Comparison of ENCODE assay signal across 11 cellular contexts in genomic region chr2:233209978-233210680, GRCh38. TPM values are rescaled to one million over a fixed set of nuclear protein-coding genes. Genes with fewer than 3 reads are reported as not detected.
DNase-seq lines count a peak whose midpoint lies in the region; ATAC-seq, FAIRE-seq and TF ChIP-seq lines count a peak whose summit lies in the region.
"Had no signal": no experiment of that assay in that cellular context is flagged by ENCODE, and none has a peak within 500 bp of the region (broad histone marks: within the 10 kb centered on the region; RNA-seq: fewer than 3 reads in every experiment).

No MANE protein-coding gene starts in this region.

- H3K4me1 ChIP-seq in GM23248 (ENCODE audit: insufficient read depth): 0 out of 2 replicates have a peak, but pooled peaks cover 3% of the 10 kb centered on the region
- peaks cover 6 to 18% (median 16%) of the 10 kb centered on the region in 4 experiments for H3K4me1 ChIP-seq in H1 (replicated peaks in 1 of 4; ENCODE audit: control insufficient read depth in 3 of 4, insufficient read depth in 4 of 4, low read length in 3 of 4)

- H3K18ac ChIP-seq in H1 (ENCODE audit: extremely low read depth, low read length): peak overlapping the region; percentile 52; the same call in 1 of the 2 replicates

- H3K14ac ChIP-seq in H1 (ENCODE audit: insufficient read length): no peak overlapping the region

- no peak for TF ChIP-seq POLR2A in H1 (IDR thresholded peaks at IDR 0.05; ENCODE audit: control extremely low read depth in 1 of 2, low read depth in 2 of 2, low read length in 2 of 2)

- no peaks in the 10 kb centered on the region for H3K23me2 ChIP-seq in H1 (ENCODE audit: low read depth, low read length)

- no peak for FAIRE-seq in H1 (lab: Jason Lieb, UNC)

- H3F3A ChIP-seq in GM23248 (ENCODE audit: insufficient read depth): no peaks in the 10 kb centered on the region

- H3K9ac ChIP-seq in GM23248 (no peak overlapping the region), H1 (replicated peaks in 1 of 4; ENCODE audit: extremely low read depth in 1 of 4, low read depth in 3 of 4, low read length in 3 of 4) (no peak overlapping the region)

- peaks cover 35% of the 10 kb centered on the region for H3K27me3 ChIP-seq in GM23248 (replicated peaks; ENCODE audit: insufficient read depth)
- no peaks in the 10 kb centered on the region for H3K27me3 ChIP-seq in H1 (replicated peaks in 1 of 4; ENCODE audit: control insufficient read depth in 3 of 4, extremely low read depth in 1 of 4, insufficient read depth in 3 of 4, low read length in 3 of 4)
- H3K27me3 ChIP-seq: ovary, upper lobe of left lung had no signal

- H2BK5ac ChIP-seq in H1 (ENCODE audit: low read depth, low read length): peak overlapping the region; percentile 55; the same call in 1 of the 2 replicates

- no peaks in the 10 kb centered on the region for H3K9me2 ChIP-seq in GM23248 (ENCODE audit: insufficient read depth)

- no peak for TF ChIP-seq RAD21 in H1 (IDR thresholded peaks at IDR 0.05 in 1 of 2, conservative IDR thresholded peaks at IDR 0.05 in 1 of 2; ENCODE audit: low read depth in 2 of 2, low read length in 2 of 2)

- H2BK15ac ChIP-seq in H1 (ENCODE audit: low read length): no peak overlapping the region

- H3K79me1 ChIP-seq in H1 (ENCODE audit: low read depth, low read length): no peaks in the 10 kb centered on the region

- ATAC-seq in GM18858 (IDR thresholded peaks at IDR 0.05; ENCODE audit: unreplicated experiment): no peak
- ATAC-seq in HG03432 (IDR thresholded peaks at IDR 0.05; ENCODE audit: unreplicated experiment): no peak

- no peak overlapping the region for H4K5ac ChIP-seq in H1 (ENCODE audit: insufficient read length, low read depth, low read length)

- no peak overlapping the region for H3K4me3 ChIP-seq in GM23248
- H3K4me3 ChIP-seq in H1 (ENCODE audit: extremely low read depth in 1 of 4, insufficient read depth in 2 of 4, low read depth in 3 of 4, low read length in 4 of 4): no peak overlapping the region
- H3K4me3 ChIP-seq: ovary had no signal

- intact Hi-C loops in posterior vena cava (cut with DNase I): no loop called here

- no peak overlapping the region for H3K4me2 ChIP-seq in GM23248 (ENCODE audit: unreplicated experiment)
- H3K4me2 ChIP-seq in H1 (ENCODE audit: insufficient read depth in 1 of 2, low read depth in 2 of 2, low read length in 2 of 2): peak overlapping the region; percentile 28 to 52; a peak in 2 of 4 replicates

- peak overlapping the region; percentile 85 for H2AK5ac ChIP-seq in H1 (ENCODE audit: low read depth, low read length)

- CTCF ChIA-PET in RWPE1 (lab: Yijun Ruan, JAX) (interaction anchor here (0.5 to 1.0 kb wide), 3 partner anchors 17 to 136 kb away, joined by 3 to 4 read pairs (median 4); partner anchors contain the start of gene ATG16L1), H1 (lab: Charles Lee; ENCODE audit: partially characterized antibody) (interaction anchor here (1.1 to 2.1 kb wide), 11 partner anchors 8 to 327 kb away, joined by 3 to 13 read pairs (median 4); no protein-coding TSS in a partner anchor)

- in situ Hi-C loops in GM23248 (cut with MboI): no loop called here

- H2BK120ac ChIP-seq in H1 (replicated peaks; ENCODE audit: low read depth, low read length): no peak overlapping the region

- TF ChIP-seq CTCF in RWPE1 (conservative IDR thresholded peaks at IDR 0.05; ENCODE audit: low read depth) (no peak), H1 (IDR thresholded peaks at IDR 0.05; ENCODE audit: control extremely low read depth in 1 of 3, insufficient read depth in 1 of 3, low read depth in 1 of 3, low read length in 3 of 3) (no peak)

- peak overlapping the region; percentile 59 for H4K91ac ChIP-seq in H1 (replicated peaks; ENCODE audit: insufficient read length, low read length)

- H3K36me3 ChIP-seq in GM23248 (ENCODE audit: low read depth): no peaks in the 10 kb centered on the region
- H3K36me3 ChIP-seq in H1 (ENCODE audit: control insufficient read depth in 2 of 4, insufficient read depth in 4 of 4, low read length in 3 of 4): no peaks in the 10 kb centered on the region
- H3K36me3 ChIP-seq: ovary had no signal

- no peak for TF ChIP-seq EP300 in H1 (IDR thresholded peaks at IDR 0.05; ENCODE audit: borderline replicate concordance in 1 of 2, low read depth in 2 of 2, low read length in 2 of 2)

- DNase-seq in GM23248 (peak; percentile 12), RWPE1 (ENCODE audit: low spot score) (no peak), H1 (ENCODE audit: low read depth in 1 of 2, low spot score in 2 of 2) (no peak), posterior vena cava (ENCODE audit: low spot score) (peak; percentile 73), ecto neural progenitor cell (ENCODE audit: low spot score) (no peak)
- DNase-seq: activated effector memory CD4-positive, alpha-beta T cell treated with anti-CD3 and anti-CD28 coated beads, Interleukin-2, amount 50 U/mL, for 16 hours; ovary; upper lobe of left lung had no signal

- H3K79me2 ChIP-seq in GM23248 (ENCODE audit: insufficient read depth): no peaks in the 10 kb centered on the region
- no peaks in the 10 kb centered on the region for H3K79me2 ChIP-seq in H1 (ENCODE audit: control insufficient read depth in 1 of 2, insufficient read depth in 2 of 2, low read length in 2 of 2)

- POLR2A ChIA-PET in RWPE1 (lab: Yijun Ruan, JAX; ENCODE audit: low non-redundant PET): no interaction called here
- POLR2A ChIA-PET in H1 (lab: Charles Lee; ENCODE audit: partially characterized antibody): interaction anchor here (0.6 to 1.0 kb wide), 3 partner anchors 8 to 88 kb away, joined by 3 to 4 read pairs (median 3); no protein-coding TSS in a partner anchor

- H2BK12ac ChIP-seq in H1 (ENCODE audit: low read depth, low read length): peak overlapping the region; percentile 93; the same call in 1 of the 2 replicates

- H2BK20ac ChIP-seq in H1 (ENCODE audit: low read length): peak overlapping the region; percentile 73; the same call in 1 of the 2 replicates

- H3K9me3 ChIP-seq in GM23248 (ENCODE audit: low read depth): no peaks in the 10 kb centered on the region
- H3K9me3 ChIP-seq in H1 (ENCODE audit: insufficient read depth in 2 of 2, low read depth in 1 of 2, low read length in 1 of 2): no peaks in the 10 kb centered on the region
- H3K9me3 ChIP-seq: ovary, upper lobe of left lung had no signal

- H3K27ac ChIP-seq in GM23248: no peak overlapping the region
- peak overlapping the region; percentile 93 for H3K27ac ChIP-seq in RWPE1
- H3K27ac ChIP-seq in H1 (ENCODE audit: low read depth, low read length): 0 out of 2 replicates have a peak overlapping the region, but pooled peaks have one; percentile 7
- H3K27ac ChIP-seq: epithelial cell of prostate, ovary had no signal

- H3K56ac ChIP-seq in H1 (replicated peaks; ENCODE audit: insufficient read length, low read depth, low read length): no peak overlapping the region

- H3K4ac ChIP-seq in H1 (replicated peaks; ENCODE audit: insufficient read length, low read depth, low read length): no peak overlapping the region

- no peaks in the 10 kb centered on the region for H4K20me1 ChIP-seq in GM23248 (ENCODE audit: insufficient read depth)
- no peaks in the 10 kb centered on the region for H4K20me1 ChIP-seq in H1 (replicated peaks in 1 of 2; ENCODE audit: control insufficient read depth in 1 of 2, insufficient read depth in 2 of 2, low read length in 2 of 2)

- no peak overlapping the region for H4K8ac ChIP-seq in H1 (ENCODE audit: extremely low read depth, insufficient read depth, low read length)

- WGBS in GM23248 (ENCODE audit: low coverage in 1 of 2, low lambda C conversion rate in 2 of 2, missing lambda C conversion rate in 2 of 2), 2 experiments: 83 to 86% methylated on average over 12 of the region's 12 CpGs
- 80% methylated on average over 12 of the region's 12 CpGs; no CpG with 5 or more reads in 1 of the 2 experiments for WGBS in H1 (ENCODE audit: extremely low coverage in 1 of 2, insufficient coverage in 1 of 2, insufficient read length in 1 of 2, insufficient replicate concordance in 2 of 2, low coverage in 1 of 2, low lambda C conversion rate in 2 of 2, missing lambda C conversion rate in 1 of 2), 2 experiments

- H2AFZ ChIP-seq in GM23248 (no peak overlapping the region), H1 (ENCODE audit: low read length) (no peak overlapping the region)

- no peak overlapping the region for H3K23ac ChIP-seq in H1 (ENCODE audit: insufficient read length)

TF ChIP-seq in H1, 55 proteins besides CTCF, POLR2A, EP300 and RAD21:
- no peak for TF ChIP-seq CTBP2 (IDR thresholded peaks at IDR 0.05; ENCODE audit: borderline replicate concordance, insufficient read depth, insufficient read length, low read length)
- no peak for TF ChIP-seq POLR2AphosphoS5 (IDR thresholded peaks at IDR 0.05; ENCODE audit: low read depth, low read length)

RNA-seq across cellular contexts. Expression of gene ATG16L1, which starts 41.3 kb away (rescaled TPM):
- total RNA-seq in GM23248 (2014; rRNA removed; shearing (Covaris generic)): 17.2 and 18.5 TPM in 2 replicates
- polyA plus RNA-seq in GM23248 (2016; fragmentation: Nextera tagmentation; extraction: Ambion mirVana) (16.2 and 16.7 TPM in 2 replicates), H1 (2011; rRNA removed) (18.3 and 19.8 TPM in 2 replicates)
- 28.5 and 31.0 TPM in 2 replicates for total RNA-seq in H1 (2021; fragmentation: NEBNext Ultra II Directional; extraction: Animal tissue kit (Norgen Biotek cat#: 25700))
- polyA plus RNA-seq in H1 (2011; cell fraction: cytosol; rRNA removed): 28.9 TPM
- 56.7 TPM for polyA plus RNA-seq in H1 (2011; cell fraction: nucleus; rRNA removed)
- polyA plus RNA-seq in H1 (2012, experiment 1 of 2): 18.7 to 22.8 TPM (median 22.5 TPM) in 4 replicates
- 6.5 TPM for polyA plus RNA-seq in H1 (2012, experiment 2 of 2)
- polyA plus RNA-seq in H1 (2013, experiment 1 of 2): 16.0 TPM
- 15.4 TPM for polyA plus RNA-seq in H1 (2013, experiment 2 of 2)
- 27.3 and 34.8 TPM in 2 replicates for polyA minus RNA-seq in H1 (2011; rRNA and poly(A)+ RNA removed)
- polyA minus RNA-seq in H1 (2011; cell fraction: cytosol; rRNA and poly(A)+ RNA removed): 22.7 TPM
- 75.0 TPM for polyA minus RNA-seq in H1 (2011; cell fraction: nucleus; rRNA and poly(A)+ RNA removed)
- total RNA-seq in posterior vena cava: 10 to 100 TPM; 19.9 to 22.8 TPM

Comparison
In these comparisons a context has a peak if more than half of its experiments do, and no peak if none do; other contexts are left out.
1. DNase-seq: peak in GM23248 (single experiment) and posterior vena cava (single experiment); none in RWPE1 (single experiment), H1 (0 of 2) and ecto neural progenitor cell (single experiment).